11 cellular contexts compared by ENCODE assay signal in genomic region chr14:90644882-90645281, GRCh38.
DNase-seq lines count a peak whose midpoint lies in the region; ATAC-seq, FAIRE-seq and TF ChIP-seq lines count a peak whose summit lies in the region.
"Had no signal": no experiment of that assay in that cellular context is flagged by ENCODE, and none has a peak within 500 bp of the region (broad histone marks: within the 10 kb centered on the region; RNA-seq: fewer than 3 reads in every experiment).

No MANE protein-coding gene starts in this region.

- intact Hi-C loops in activated CD4-positive, alpha-beta memory T cell treated with anti-CD3 and anti-CD28 coated beads for 36 hours (cut with micrococcal nuclease): no loop called here

- no peak for TF ChIP-seq RAD21 in A549 (conservative IDR thresholded peaks at IDR 0.05 in 1 of 2, IDR thresholded peaks at IDR 0.05 in 1 of 2)

- H3K4me2 ChIP-seq in A549: no peak overlapping the region

- TF ChIP-seq POLR2A in A549 (IDR thresholded peaks at IDR 0.05; ENCODE audit: low read length): no peak

- H3K27ac ChIP-seq in A549: no peak overlapping the region

- H3K4me1 Mint-ChIP-seq in mesothelial cell of epicardium: peaks cover 44% of the 10 kb centered on the region
- no peaks in the 10 kb centered on the region for H3K4me1 Mint-ChIP-seq in activated CD4-positive, alpha-beta memory T cell treated with anti-CD3 and anti-CD28 coated beads for 36 hours (ENCODE audit: low read depth)

- H3K36me3 Mint-ChIP-seq in mesothelial cell of epicardium: peaks cover 16% of the 10 kb centered on the region
- no peaks in the 10 kb centered on the region for H3K36me3 Mint-ChIP-seq in activated CD4-positive, alpha-beta memory T cell treated with anti-CD3 and anti-CD28 coated beads for 36 hours

- no peak for FAIRE-seq in A549 (lab: Jason Lieb, UNC)

- DNase-seq in A549 (ENCODE audit: low read depth in 1 of 2, low spot score in 1 of 2): no peak
- peak; percentile 81 for DNase-seq in LHCN-M2 (ENCODE audit: low read depth)
- peak; percentile 36 for DNase-seq in epithelial cell of esophagus (ENCODE audit: low read depth)
- DNase-seq in mesothelial cell of epicardium (ENCODE audit: low spot score in 2 of 2, unreplicated experiment in 2 of 2): no peak
- no peak for DNase-seq in NCI-H1105 (lab: John Stamatoyannopoulos, UW)
- no peak for DNase-seq in activated CD4-positive, alpha-beta memory T cell treated with anti-CD3 and anti-CD28 coated beads for 36 hours
- DNase-seq in SW 1271 (lab: John Stamatoyannopoulos, UW): no peak
- no peak for DNase-seq in ureter (ENCODE audit: low spot score)
- DNase-seq: activated gamma-delta T cell treated with Interleukin-2 at 50 U/mL for 16 hours, NCI-H1930, posterior cingulate gyrus had no signal

- no peaks in the 10 kb centered on the region for H3K27me3 Mint-ChIP-seq in mesothelial cell of epicardium (ENCODE audit: low read depth)
- H3K27me3 Mint-ChIP-seq in activated CD4-positive, alpha-beta memory T cell treated with anti-CD3 and anti-CD28 coated beads for 36 hours: no peaks in the 10 kb centered on the region

- no peak for ATAC-seq in A549

- H3K4me3 Mint-ChIP-seq in mesothelial cell of epicardium: no peak overlapping the region
- no peak overlapping the region for H3K4me3 Mint-ChIP-seq in activated CD4-positive, alpha-beta memory T cell treated with anti-CD3 and anti-CD28 coated beads for 36 hours

- peaks cover 10% of the 10 kb centered on the region for H3K4me1 ChIP-seq in A549

- H3K4me3 ChIP-seq in A549 (no peak overlapping the region), epithelial cell of esophagus (ENCODE audit: low read length) (no peak overlapping the region)

- WGBS in A549 (ENCODE audit: missing lambda C conversion rate): 91% methylated on average over 4 of the region's 4 CpGs

- no peaks in the 10 kb centered on the region for H3K9me3 Mint-ChIP-seq in mesothelial cell of epicardium
- H3K9me3 Mint-ChIP-seq in activated CD4-positive, alpha-beta memory T cell treated with anti-CD3 and anti-CD28 coated beads for 36 hours: no peaks in the 10 kb centered on the region

- CTCF ChIA-PET in A549 (lab: Yijun Ruan, JAX): interaction anchor here (0.8 kb wide), 1 partner anchor 52 kb away, joined by 3 read pairs; no protein-coding TSS in a partner anchor
- CTCF ChIA-PET in activated CD4-positive, alpha-beta memory T cell treated with anti-CD3 and anti-CD28 coated beads for 36 hours (lab: Charles Lee): interaction anchor here (1.5 kb wide), 1 partner anchor 113 kb away, joined by 3 read pairs; no protein-coding TSS in a partner anchor

- TF ChIP-seq EP300 in A549 (IDR thresholded peaks at IDR 0.05): no peak

- no peaks in the 10 kb centered on the region for H3K9me3 ChIP-seq in A549

- peak overlapping the region; percentile 67 for H3K27ac Mint-ChIP-seq in mesothelial cell of epicardium
- no peak overlapping the region for H3K27ac Mint-ChIP-seq in activated CD4-positive, alpha-beta memory T cell treated with anti-CD3 and anti-CD28 coated beads for 36 hours

- TF ChIP-seq CTCF in A549 (IDR thresholded peaks at IDR 0.05) (no peak), epithelial cell of esophagus (IDR thresholded peaks at IDR 0.05; ENCODE audit: insufficient read depth, low read depth, low read length, missing control alignments) (no peak), mesothelial cell of epicardium (IDR thresholded peaks at IDR 0.05; ENCODE audit: unreplicated experiment) (no peak)

- POLR2A ChIA-PET in A549 (lab: Yijun Ruan, JAX): no interaction called here
- POLR2A ChIA-PET in activated CD4-positive, alpha-beta memory T cell treated with anti-CD3 and anti-CD28 coated beads for 36 hours (lab: Charles Lee): no interaction called here

TF ChIP-seq in A549, 52 proteins besides CTCF, POLR2A, EP300 and RAD21:
- no peak for TF ChIP-seq ZC3H11A (IDR thresholded peaks at IDR 0.05)
- TF ChIP-seq CEBPB (IDR thresholded peaks at IDR 0.05): peak; percentile 26 to 45; a peak in 2 of 4 replicates
- TF ChIP-seq HOXA7 (CRISPR knock-in tag; IDR thresholded peaks at IDR 0.05): no peak
TF ChIP-seq in A549: peak in this region for 1.

Comparison
In these comparisons a context has a peak if more than half of its experiments do, and no peak if none do; other contexts are left out.
1. DNase-seq: peak in LHCN-M2 (single experiment) and epithelial cell of esophagus (single experiment); none in A549 (0 of 2), mesothelial cell of epicardium (0 of 2), NCI-H1105 (single experiment), activated CD4-positive, alpha-beta memory T cell treated with anti-CD3 and anti-CD28 coated beads for 36 hours (single experiment), SW 1271 (0 of 2) and ureter (single experiment).